ENCODE assay signal across 20 cellular contexts in genomic region chr13:75801388-75801787, GRCh38.
DNase-seq lines count a peak whose midpoint lies in the region; ATAC-seq and TF ChIP-seq lines count a peak whose summit lies in the region.
"Had no signal": no experiment of that assay in that cellular context is flagged by ENCODE, and none has a peak within 500 bp of the region (broad histone marks: within the 10 kb centered on the region; RNA-seq: fewer than 3 reads in every experiment).

No MANE protein-coding gene starts in this region.

- peaks cover 26 to 71% of the 10 kb centered on the region in 2 experiments; a peak in 3 of 4 replicates for H3K79me1 ChIP-seq in IMR-90 (ENCODE audit: low read depth in 1 of 2, low read length in 2 of 2)

- TF ChIP-seq POLR2A in IMR-90 (IDR thresholded peaks at IDR 0.05; ENCODE audit: low read depth, low read length): no peak

- no peaks in the 10 kb centered on the region for H3K79me2 ChIP-seq in smooth muscle cell (ENCODE audit: low read depth)

- H3K23ac ChIP-seq in IMR-90 (ENCODE audit: low read depth, low read length): no peak overlapping the region

- H3K27me3 ChIP-seq in IMR-90 (ENCODE audit: control insufficient read depth, insufficient read depth, low read length) (no peaks in the 10 kb centered on the region), smooth muscle cell (ENCODE audit: low read depth) (no peaks in the 10 kb centered on the region)
- H3K27me3 ChIP-seq: SJSA1 had no signal

- no peak overlapping the region for H3K27ac Mint-ChIP-seq in activated T-cell treated with anti-CD3 and anti-CD28 coated beads, Interleukin-2, amount 50 U/mL, for 72 hours
- peak overlapping the region; percentile 86 for H3K27ac Mint-ChIP-seq in chondrocyte (ENCODE audit: unreplicated experiment)
- H3K27ac Mint-ChIP-seq: B cell had no signal

- no peaks in the 10 kb centered on the region for H3K27me3 Mint-ChIP-seq in activated T-cell treated with anti-CD3 and anti-CD28 coated beads, Interleukin-2, amount 50 U/mL, for 72 hours (ENCODE audit: low read depth)
- no peaks in the 10 kb centered on the region for H3K27me3 Mint-ChIP-seq in chondrocyte (ENCODE audit: low read depth)
- H3K27me3 Mint-ChIP-seq: B cell had no signal

- H3K4me1 ChIP-seq in IMR-90 (ENCODE audit: control insufficient read depth, insufficient read depth, low read length): peaks cover 12% of the 10 kb centered on the region
- no peaks in the 10 kb centered on the region for H3K4me1 ChIP-seq in smooth muscle cell (ENCODE audit: low read depth)

- H2BK5ac ChIP-seq in IMR-90 (ENCODE audit: low read depth, low read length, poor library complexity, severe bottlenecking): peak overlapping the region; percentile 46

- no peak overlapping the region for H3K56ac ChIP-seq in IMR-90 (ENCODE audit: extremely low read depth, insufficient read depth, low read length)

- no peak overlapping the region for H3K9ac ChIP-seq in IMR-90 (ENCODE audit: low read depth, low read length)
- no peak overlapping the region for H3K9ac ChIP-seq in smooth muscle cell (ENCODE audit: low read depth)
- H3K9ac ChIP-seq: KMS-11 had no signal

- no peaks in the 10 kb centered on the region for H3K9me3 ChIP-seq in IMR-90 (ENCODE audit: control insufficient read depth, insufficient read depth, low read length)
- H3K9me3 ChIP-seq in smooth muscle cell (replicated peaks; ENCODE audit: low read depth): no peaks in the 10 kb centered on the region
- H3K9me3 ChIP-seq: Caco-2, SJSA1 had no signal

- in situ Hi-C loops in IMR-90 (cut with MboI; ENCODE audit: low sequenced_read_pairs): loop anchor here (25.0 kb wide), 1 partner anchor 239 kb away; no protein-coding TSS in a partner anchor

- H3K4me3 ChIP-seq in IMR-90 (ENCODE audit: insufficient read depth, low read depth, low read length): no peak overlapping the region
- H3K4me3 ChIP-seq in smooth muscle cell: no peak overlapping the region
- H3K4me3 ChIP-seq: SJSA1 had no signal

- no peak overlapping the region for H4K91ac ChIP-seq in IMR-90 (ENCODE audit: insufficient read depth, low read depth, low read length)

- H3F3A ChIP-seq in smooth muscle cell (ENCODE audit: low read depth): peaks cover 8% of the 10 kb centered on the region

- H3K36me3 Mint-ChIP-seq in activated T-cell treated with anti-CD3 and anti-CD28 coated beads, Interleukin-2, amount 50 U/mL, for 72 hours (ENCODE audit: insufficient read depth in 2 of 2): peaks cover 0 to 6% of the 10 kb centered on the region in 2 donors
- peaks cover 33% of the 10 kb centered on the region for H3K36me3 Mint-ChIP-seq in chondrocyte (ENCODE audit: low read depth)

- H4K20me1 ChIP-seq in IMR-90 (ENCODE audit: insufficient read depth, low read length) (peaks cover 40% of the 10 kb centered on the region; the same call in 1 of the 2 replicates), smooth muscle cell (ENCODE audit: low read depth) (peaks cover 91% of the 10 kb centered on the region)

- dilution Hi-C loops in IMR-90 (cut with HindIII; ENCODE audit: low sequenced_read_pairs, unreplicated experiment): no loop called here

- no TSS peak for BruUV-seq in IMR-90 (replicated peaks; lab: Mats Ljungman, UMichigan)

- H3K9me3 Mint-ChIP-seq in activated T-cell treated with anti-CD3 and anti-CD28 coated beads, Interleukin-2, amount 50 U/mL, for 72 hours: no peaks in the 10 kb centered on the region
- no peaks in the 10 kb centered on the region for H3K9me3 Mint-ChIP-seq in chondrocyte (ENCODE audit: low read depth)

- no peak overlapping the region for H3K4ac ChIP-seq in IMR-90 (ENCODE audit: low read depth, low read length)

- peak overlapping the region; percentile 41; the same call in 1 of the 2 replicates for H4K5ac ChIP-seq in IMR-90 (ENCODE audit: low read depth, low read length)

- no peak overlapping the region for H2BK20ac ChIP-seq in IMR-90 (ENCODE audit: low read depth, low read length)

- CTCF ChIA-PET in IMR-90 (lab: Yijun Ruan, JAX): interaction anchor here (0.6 kb wide), 1 partner anchor 15 kb away, joined by 4 read pairs; no protein-coding TSS in a partner anchor

- no peak overlapping the region for H3K4me3 Mint-ChIP-seq in activated T-cell treated with anti-CD3 and anti-CD28 coated beads, Interleukin-2, amount 50 U/mL, for 72 hours
- peak overlapping the region; percentile 37 for H3K4me3 Mint-ChIP-seq in chondrocyte (ENCODE audit: unreplicated experiment)
- H3K4me3 Mint-ChIP-seq: B cell had no signal

- H3K4me1 Mint-ChIP-seq in activated T-cell treated with anti-CD3 and anti-CD28 coated beads, Interleukin-2, amount 50 U/mL, for 72 hours (ENCODE audit: low read depth): peaks cover 69% of the 10 kb centered on the region
- H3K4me1 Mint-ChIP-seq in chondrocyte (ENCODE audit: low read depth): peaks cover 61% of the 10 kb centered on the region

- no peak for TF ChIP-seq CTCF in IMR-90 (conservative IDR thresholded peaks at IDR 0.05; ENCODE audit: low read depth, low read length)
- no peak for TF ChIP-seq CTCF in chondrocyte (IDR thresholded peaks at IDR 0.05)
- TF ChIP-seq CTCF in smooth muscle cell (IDR thresholded peaks at IDR 0.05; ENCODE audit: borderline replicate concordance, insufficient read depth, poor library complexity, severe bottlenecking): no peak

- no peak overlapping the region for H2BK15ac ChIP-seq in IMR-90 (ENCODE audit: low read depth, low read length)

- POLR2A ChIA-PET in IMR-90 (lab: Charles Lee; ENCODE audit: unreplicated experiment): no interaction called here

- H3K18ac ChIP-seq in IMR-90 (ENCODE audit: low read depth, low read length): no peak overlapping the region

- peak; percentile 8 to 10 for ATAC-seq in activated T-cell treated with anti-CD3 and anti-CD28 coated beads, Interleukin-2, amount 50 U/mL, for 72 hours (replicated peaks in 1 of 2)
- no peak for ATAC-seq in IMR-90 (ENCODE audit: low read depth)
- ATAC-seq in HG03342 (IDR thresholded peaks at IDR 0.05; ENCODE audit: unreplicated experiment): no peak
- ATAC-seq in GM18861 (IDR thresholded peaks at IDR 0.05; ENCODE audit: unreplicated experiment): no peak
- ATAC-seq: HepG2 had no signal

- no peak overlapping the region for H2AK5ac ChIP-seq in IMR-90 (ENCODE audit: low read depth, low read length)

- no peak overlapping the region for H2BK120ac ChIP-seq in IMR-90 (ENCODE audit: low read depth, low read length)

- H3K36me3 ChIP-seq in IMR-90 (ENCODE audit: control insufficient read depth, insufficient read depth, low read length) (peaks cover 21% of the 10 kb centered on the region), smooth muscle cell (ENCODE audit: low read depth) (peaks cover 38% of the 10 kb centered on the region)

- H3K4me2 ChIP-seq in IMR-90 (ENCODE audit: low read depth, low read length): no peak overlapping the region
- H3K4me2 ChIP-seq in smooth muscle cell: no peak overlapping the region
- H3K4me2 ChIP-seq: KMS-11 had no signal

- WGBS in IMR-90 (ENCODE audit: extremely low coverage in 2 of 2, insufficient read length in 1 of 2), 2 experiments: no CpG with 5 or more reads among the region's 3 CpGs
- 92% methylated on average over 3 of the region's 3 CpGs for WGBS in smooth muscle cell (ENCODE audit: low lambda C conversion rate)

- no peak overlapping the region for H4K8ac ChIP-seq in IMR-90 (ENCODE audit: low read depth in 2 of 2, low read length in 2 of 2)

- DNase-seq in activated T-cell treated with anti-CD3 and anti-CD28 coated beads, Interleukin-2, amount 50 U/mL, for 72 hours: no peak
- DNase-seq in activated T-cell treated with anti-CD3 and anti-CD28 coated beads, Interleukin-2, amount 50 U/mL, for 48 hours: no peak
- DNase-seq in IMR-90 (no peak), chondrocyte (ENCODE audit: low spot score) (no peak), smooth muscle cell (lab: John Stamatoyannopoulos, UW; ENCODE audit: unreplicated experiment) (no peak)
- no peak for DNase-seq in stimulated activated CD4-positive, alpha-beta T cell treated with anti-CD3 and anti-CD28 coated beads, Interleukin-1b, Interleukin-23, amount 100 ng/mL, for 48 hours
- DNase-seq: Caco-2, GF-D8, GOT3, NCI-H1417 treated with DMSO at 0.1 percent for 48 hours, NCI-H187 treated with DMSO at 0.1 percent for 48 hours, NCI-H345, NCI-H526 had no signal

- H2AK9ac ChIP-seq in IMR-90 (replicated peaks; ENCODE audit: low read depth, low read length, poor library complexity): no peak overlapping the region

- H2AFZ ChIP-seq in IMR-90 (replicated peaks; ENCODE audit: low read length, poor library complexity): no peak overlapping the region
- H2AFZ ChIP-seq in smooth muscle cell (ENCODE audit: low read depth): no peak overlapping the region

- H3K27ac ChIP-seq in IMR-90 (ENCODE audit: insufficient read depth, low read length): no peak overlapping the region
- peak overlapping the region; percentile 13 for H3K27ac ChIP-seq in smooth muscle cell (ENCODE audit: low read depth)
- H3K27ac ChIP-seq: 22Rv1, KMS-11, SJSA1 had no signal

- 0 out of 2 replicates have a peak overlapping the region, but pooled peaks have one; percentile 17 for H3K14ac ChIP-seq in IMR-90 (replicated peaks; ENCODE audit: low read depth, low read length)

- TF ChIP-seq RAD21 in IMR-90 (IDR thresholded peaks at IDR 0.05; ENCODE audit: low read length): no peak

- intact Hi-C loops in IMR-90 (cut with micrococcal nuclease): no loop called here

- peaks cover 7% of the 10 kb centered on the region; the same call in 1 of the 2 replicates for H3K9me1 ChIP-seq in IMR-90 (ENCODE audit: insufficient read depth, low read length)

TF ChIP-seq in IMR-90, 13 proteins besides CTCF, POLR2A, EP300 and RAD21 (continues in another document):
- TF ChIP-seq NFE2L2 (IDR thresholded peaks at IDR 0.05; ENCODE audit: low read depth, low read length): no peak
- TF ChIP-seq MXI1 (IDR thresholded peaks at IDR 0.05; ENCODE audit: borderline replicate concordance, low read depth, low read length): no peak
- no peak for TF ChIP-seq FOS (IDR thresholded peaks at IDR 0.05; ENCODE audit: low read depth, low read length)
- no peak for TF ChIP-seq SMC3 (IDR thresholded peaks at IDR 0.05; ENCODE audit: low read depth, low read length)
- TF ChIP-seq MAFK (IDR thresholded peaks at IDR 0.05; ENCODE audit: low read depth, low read length): no peak
- no peak for TF ChIP-seq CHD1 (IDR thresholded peaks at IDR 0.05; ENCODE audit: low read depth, low read length)
- TF ChIP-seq RCOR1 (IDR thresholded peaks at IDR 0.05; ENCODE audit: insufficient replicate concordance, low read length): no peak
- TF ChIP-seq CEBPB (IDR thresholded peaks at IDR 0.05; ENCODE audit: low read depth, low read length): no peak
- no peak for TF ChIP-seq MAZ (IDR thresholded peaks at IDR 0.05; ENCODE audit: borderline replicate concordance, low read depth, low read length)
- no peak for TF ChIP-seq RFX5 (IDR thresholded peaks at IDR 0.05; ENCODE audit: low read depth, low read length)

Comparison
In these comparisons a context has a peak if more than half of its experiments do, and no peak if none do; other contexts are left out.
1. ATAC-seq: peak in activated T-cell treated with anti-CD3 and anti-CD28 coated beads, Interleukin-2, amount 50 U/mL, for 72 hours (2 of 2); none in IMR-90 (single experiment), HG03342 (single experiment) and GM18861 (single experiment).